In genomic region chr14:71803539-71804260, GRCh38 we compare ENCODE assay signal across 2 cellular contexts.
TF ChIP-seq lines count a peak whose summit lies in the region.

No MANE protein-coding gene starts in this region.

TF ChIP-seq in HEK293, 187 proteins besides CTCF, POLR2A, EP300 and RAD21 (continued from another document):
- TF ChIP-seq ZFP69B (tag by site-specific recombination; IDR thresholded peaks at IDR 0.05) (no peak), ELK4 (IDR thresholded peaks at IDR 0.05; ENCODE audit: borderline replicate concordance, low read depth, low read length) (no peak), HOXA7 (CRISPR knock-in tag; IDR thresholded peaks at IDR 0.05; ENCODE audit: borderline replicate concordance) (no peak), ZXDB (tag by site-specific recombination; IDR thresholded peaks at IDR 0.05) (peak; percentile 13; the same call in 1 of the 2 replicates), ZNF335 (tag by site-specific recombination; conservative IDR thresholded peaks at IDR 0.05) (peak; percentile 19; the same call in 1 of the 2 replicates), PRDM10 (tag by site-specific recombination; IDR thresholded peaks at IDR 0.05) (peak; percentile 28; the same call in 1 of the 2 replicates), ZNF184 (tag by site-specific recombination; IDR thresholded peaks at IDR 0.05) (no peak), ZNF48 (tag by site-specific recombination; IDR thresholded peaks at IDR 0.05) (no peak), ZNF629 (tag by site-specific recombination; IDR thresholded peaks at IDR 0.05) (0 out of 2 replicates have a peak, but pooled peaks have one; percentile 13), ZNF843 (tag by site-specific recombination; IDR thresholded peaks at IDR 0.05) (peak; percentile 46; the same call in 1 of the 2 replicates), SALL2 (tag by site-specific recombination; IDR thresholded peaks at IDR 0.05; ENCODE audit: borderline replicate concordance) (no peak), ZNF792 (tag by site-specific recombination; IDR thresholded peaks at IDR 0.05) (no peak)
- TF ChIP-seq, protein P1, sequence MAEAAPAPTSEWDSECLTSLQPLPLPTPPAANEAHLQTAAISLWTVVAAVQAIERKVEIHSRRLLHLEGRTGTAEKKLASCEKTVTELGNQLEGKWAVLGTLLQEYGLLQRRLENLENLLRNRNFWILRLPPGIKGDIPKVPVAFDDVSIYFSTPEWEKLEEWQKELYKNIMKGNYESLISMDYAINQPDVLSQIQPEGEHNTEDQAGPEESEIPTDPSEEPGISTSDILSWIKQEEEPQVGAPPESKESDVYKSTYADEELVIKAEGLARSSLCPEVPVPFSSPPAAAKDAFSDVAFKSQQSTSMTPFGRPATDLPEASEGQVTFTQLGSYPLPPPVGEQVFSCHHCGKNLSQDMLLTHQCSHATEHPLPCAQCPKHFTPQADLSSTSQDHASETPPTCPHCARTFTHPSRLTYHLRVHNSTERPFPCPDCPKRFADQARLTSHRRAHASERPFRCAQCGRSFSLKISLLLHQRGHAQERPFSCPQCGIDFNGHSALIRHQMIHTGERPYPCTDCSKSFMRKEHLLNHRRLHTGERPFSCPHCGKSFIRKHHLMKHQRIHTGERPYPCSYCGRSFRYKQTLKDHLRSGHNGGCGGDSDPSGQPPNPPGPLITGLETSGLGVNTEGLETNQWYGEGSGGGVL (tag by site-specific recombination; IDR thresholded peaks at IDR 0.05) = 0 out of 2 replicates have a peak, but pooled peaks have one; percentile 13
- TF ChIP-seq, protein P2, sequence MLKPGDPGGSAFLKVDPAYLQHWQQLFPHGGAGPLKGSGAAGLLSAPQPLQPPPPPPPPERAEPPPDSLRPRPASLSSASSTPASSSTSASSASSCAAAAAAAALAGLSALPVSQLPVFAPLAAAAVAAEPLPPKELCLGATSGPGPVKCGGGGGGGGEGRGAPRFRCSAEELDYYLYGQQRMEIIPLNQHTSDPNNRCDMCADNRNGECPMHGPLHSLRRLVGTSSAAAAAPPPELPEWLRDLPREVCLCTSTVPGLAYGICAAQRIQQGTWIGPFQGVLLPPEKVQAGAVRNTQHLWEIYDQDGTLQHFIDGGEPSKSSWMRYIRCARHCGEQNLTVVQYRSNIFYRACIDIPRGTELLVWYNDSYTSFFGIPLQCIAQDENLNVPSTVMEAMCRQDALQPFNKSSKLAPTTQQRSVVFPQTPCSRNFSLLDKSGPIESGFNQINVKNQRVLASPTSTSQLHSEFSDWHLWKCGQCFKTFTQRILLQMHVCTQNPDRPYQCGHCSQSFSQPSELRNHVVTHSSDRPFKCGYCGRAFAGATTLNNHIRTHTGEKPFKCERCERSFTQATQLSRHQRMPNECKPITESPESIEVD (tag by site-specific recombination; IDR thresholded peaks at IDR 0.05) = peak; percentile 73
- TF ChIP-seq, protein P3, sequence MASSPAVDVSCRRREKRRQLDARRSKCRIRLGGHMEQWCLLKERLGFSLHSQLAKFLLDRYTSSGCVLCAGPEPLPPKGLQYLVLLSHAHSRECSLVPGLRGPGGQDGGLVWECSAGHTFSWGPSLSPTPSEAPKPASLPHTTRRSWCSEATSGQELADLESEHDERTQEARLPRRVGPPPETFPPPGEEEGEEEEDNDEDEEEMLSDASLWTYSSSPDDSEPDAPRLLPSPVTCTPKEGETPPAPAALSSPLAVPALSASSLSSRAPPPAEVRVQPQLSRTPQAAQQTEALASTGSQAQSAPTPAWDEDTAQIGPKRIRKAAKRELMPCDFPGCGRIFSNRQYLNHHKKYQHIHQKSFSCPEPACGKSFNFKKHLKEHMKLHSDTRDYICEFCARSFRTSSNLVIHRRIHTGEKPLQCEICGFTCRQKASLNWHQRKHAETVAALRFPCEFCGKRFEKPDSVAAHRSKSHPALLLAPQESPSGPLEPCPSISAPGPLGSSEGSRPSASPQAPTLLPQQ (tag by site-specific recombination; IDR thresholded peaks at IDR 0.05) = 0 out of 2 replicates have a peak, but pooled peaks have one; percentile 46

TF ChIP-seq in HepG2, 621 proteins besides CTCF, POLR2A, EP300 and RAD21 (continued from another document):
- TF ChIP-seq ZZZ3 (CRISPR knock-in tag; IDR thresholded peaks at IDR 0.05; ENCODE audit: borderline replicate concordance) = no peak
- TF ChIP-seq CBFB (CRISPR knock-in tag; IDR thresholded peaks at IDR 0.05) = no peak
- no peak for TF ChIP-seq RFXANK (CRISPR knock-in tag; IDR thresholded peaks at IDR 0.05)
- no peak for TF ChIP-seq PITX1 (CRISPR knock-in tag; IDR thresholded peaks at IDR 0.05)
- no peak for TF ChIP-seq ZNF776 (CRISPR knock-in tag; IDR thresholded peaks at IDR 0.05)
- TF ChIP-seq, protein P4, sequence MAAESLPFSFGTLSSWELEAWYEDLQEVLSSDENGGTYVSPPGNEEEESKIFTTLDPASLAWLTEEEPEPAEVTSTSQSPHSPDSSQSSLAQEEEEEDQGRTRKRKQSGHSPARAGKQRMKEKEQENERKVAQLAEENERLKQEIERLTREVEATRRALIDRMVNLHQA (CRISPR knock-in tag; IDR thresholded peaks at IDR 0.05) = no peak
- no peak for TF ChIP-seq MAF1 (CRISPR knock-in tag; IDR thresholded peaks at IDR 0.05; ENCODE audit: borderline replicate concordance)
- TF ChIP-seq, protein P5, sequence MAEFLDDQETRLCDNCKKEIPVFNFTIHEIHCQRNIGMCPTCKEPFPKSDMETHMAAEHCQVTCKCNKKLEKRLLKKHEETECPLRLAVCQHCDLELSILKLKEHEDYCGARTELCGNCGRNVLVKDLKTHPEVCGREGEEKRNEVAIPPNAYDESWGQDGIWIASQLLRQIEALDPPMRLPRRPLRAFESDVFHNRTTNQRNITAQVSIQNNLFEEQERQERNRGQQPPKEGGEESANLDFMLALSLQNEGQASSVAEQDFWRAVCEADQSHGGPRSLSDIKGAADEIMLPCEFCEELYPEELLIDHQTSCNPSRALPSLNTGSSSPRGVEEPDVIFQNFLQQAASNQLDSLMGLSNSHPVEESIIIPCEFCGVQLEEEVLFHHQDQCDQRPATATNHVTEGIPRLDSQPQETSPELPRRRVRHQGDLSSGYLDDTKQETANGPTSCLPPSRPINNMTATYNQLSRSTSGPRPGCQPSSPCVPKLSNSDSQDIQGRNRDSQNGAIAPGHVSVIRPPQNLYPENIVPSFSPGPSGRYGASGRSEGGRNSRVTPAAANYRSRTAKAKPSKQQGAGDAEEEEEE (CRISPR knock-in tag; IDR thresholded peaks at IDR 0.05; ENCODE audit: borderline replicate concordance) = no peak
- no peak for TF ChIP-seq KMT2A (CRISPR knock-in tag; IDR thresholded peaks at IDR 0.05)
- no peak for TF ChIP-seq ZNF34 (CRISPR knock-in tag; IDR thresholded peaks at IDR 0.05; ENCODE audit: borderline replicate concordance)
